ENCODE assay signal across 1 cellular context in genomic region chr1:27830621-27831424, GRCh38.
A peak's percentile ranks its signal among the peaks of the same experiment; 100 is the strongest.
TF ChIP-seq lines count a peak whose summit lies in the region.

TSS of gene PPP1R8 (plus strand) at chr1:27830782. CDS start at chr1:27830836, 54 bp downstream.

TF ChIP-seq in HepG2, 621 proteins besides CTCF, POLR2A, EP300 and RAD21 (continued from another document and continues in another):
- TF ChIP-seq, protein P1, sequence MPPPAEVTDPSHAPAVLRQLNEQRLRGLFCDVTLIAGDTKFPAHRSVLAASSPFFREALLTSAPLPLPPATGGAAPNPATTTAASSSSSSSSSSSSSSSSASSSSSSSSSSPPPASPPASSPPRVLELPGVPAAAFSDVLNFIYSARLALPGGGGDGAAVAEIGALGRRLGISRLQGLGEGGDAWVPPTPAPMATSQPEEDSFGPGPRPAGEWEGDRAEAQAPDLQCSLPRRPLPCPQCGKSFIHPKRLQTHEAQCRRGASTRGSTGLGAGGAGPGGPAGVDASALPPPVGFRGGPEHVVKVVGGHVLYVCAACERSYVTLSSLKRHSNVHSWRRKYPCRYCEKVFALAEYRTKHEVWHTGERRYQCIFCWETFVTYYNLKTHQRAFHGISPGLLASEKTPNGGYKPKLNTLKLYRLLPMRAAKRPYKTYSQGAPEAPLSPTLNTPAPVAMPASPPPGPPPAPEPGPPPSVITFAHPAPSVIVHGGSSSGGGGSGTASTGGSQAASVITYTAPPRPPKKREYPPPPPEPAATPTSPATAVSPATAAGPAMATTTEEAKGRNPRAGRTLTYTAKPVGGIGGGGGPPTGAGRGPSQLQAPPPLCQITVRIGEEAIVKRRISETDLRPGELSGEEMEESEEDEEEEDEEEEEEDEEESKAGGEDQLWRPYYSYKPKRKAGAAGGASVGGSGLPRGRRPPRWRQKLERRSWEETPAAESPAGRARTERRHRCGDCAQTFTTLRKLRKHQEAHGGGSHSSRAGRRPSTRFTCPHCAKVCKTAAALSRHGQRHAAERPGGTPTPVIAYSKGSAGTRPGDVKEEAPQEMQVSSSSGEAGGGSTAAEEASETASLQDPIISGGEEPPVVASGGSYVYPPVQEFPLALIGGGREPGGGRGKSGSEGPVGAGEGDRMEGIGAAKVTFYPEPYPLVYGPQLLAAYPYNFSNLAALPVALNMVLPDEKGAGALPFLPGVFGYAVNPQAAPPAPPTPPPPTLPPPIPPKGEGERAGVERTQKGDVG (CRISPR knock-in tag; IDR thresholded peaks at IDR 0.05; ENCODE audit: borderline replicate concordance): peak; percentile 78; the same call in 1 of the 2 replicates
- TF ChIP-seq KDM6A (CRISPR knock-in tag; IDR thresholded peaks at IDR 0.05; ENCODE audit: low read depth) (no peak), ZNF652 (CRISPR knock-in tag; IDR thresholded peaks at IDR 0.05; ENCODE audit: borderline replicate concordance, low read depth) (peak; percentile 12; the same call in 1 of the 2 replicates), ZNF292 (CRISPR knock-in tag; IDR thresholded peaks at IDR 0.05; ENCODE audit: borderline replicate concordance, low read depth) (no peak), CHCHD3 (CRISPR knock-in tag; IDR thresholded peaks at IDR 0.05) (no peak), SNRNP70 (IDR thresholded peaks at IDR 0.05; ENCODE audit: low read depth, low read length) (no peak), TRIM22 (IDR thresholded peaks at IDR 0.05) (no peak), ZMYM2 (CRISPR knock-in tag; IDR thresholded peaks at IDR 0.05) (no peak), PREB (CRISPR knock-in tag; IDR thresholded peaks at IDR 0.05) (no peak), MXI1 (IDR thresholded peaks at IDR 0.05; ENCODE audit: borderline replicate concordance, low read depth, low read length) (peak; percentile 84; the same call in 1 of the 3 replicates), BCL3 (CRISPR knock-in tag; IDR thresholded peaks at IDR 0.05) (peak; percentile 45; the same call in 1 of the 2 replicates), EEA1 (CRISPR knock-in tag; IDR thresholded peaks at IDR 0.05; ENCODE audit: borderline replicate concordance) (no peak), ZC3H13 (CRISPR knock-in tag; IDR thresholded peaks at IDR 0.05) (peak; percentile 81; the same call in 1 of the 2 replicates), MAFK (conservative IDR thresholded peaks at IDR 0.05 in 1 of 2, IDR thresholded peaks at IDR 0.05 in 1 of 2; ENCODE audit: low read length in 2 of 2) (no peak), TBP (CRISPR knock-in tag; IDR thresholded peaks at IDR 0.05) (no peak), RBM39 (IDR thresholded peaks at IDR 0.05; ENCODE audit: low read depth, low read length, poor library complexity, severe bottlenecking) (no peak), MXD3 (CRISPR knock-in tag; IDR thresholded peaks at IDR 0.05) (no peak), HHEX (CRISPR knock-in tag; IDR thresholded peaks at IDR 0.05) (no peak), IRF2 (CRISPR knock-in tag; IDR thresholded peaks at IDR 0.05) (peak; percentile 80; the same call in 1 of the 2 replicates), MBNL3 (CRISPR knock-in tag; conservative IDR thresholded peaks at IDR 0.05) (no peak), ZNF24 (IDR thresholded peaks at IDR 0.05) (no peak), ZBTB38 (CRISPR knock-in tag; IDR thresholded peaks at IDR 0.05) (peak; percentile 64; the same call in 1 of the 2 replicates), ZNF501 (CRISPR knock-in tag; IDR thresholded peaks at IDR 0.05) (peak; percentile 91), ZSCAN9 (CRISPR knock-in tag; IDR thresholded peaks at IDR 0.05; ENCODE audit: borderline replicate concordance) (no peak), ZNF280D (CRISPR knock-in tag; IDR thresholded peaks at IDR 0.05) (no peak; the same call in 1 of the 2 replicates), DDIT3 (CRISPR knock-in tag; IDR thresholded peaks at IDR 0.05) (no peak), REL (CRISPR knock-in tag; conservative IDR thresholded peaks at IDR 0.05) (no peak), ZNF558 (CRISPR knock-in tag; IDR thresholded peaks at IDR 0.05; ENCODE audit: borderline replicate concordance) (peak; percentile 58; the same call in 1 of the 2 replicates), FOXA1 (IDR thresholded peaks at IDR 0.05) (no peak), FOXA1 (CRISPR knock-in tag; IDR thresholded peaks at IDR 0.05) (no peak), TEAD2 (CRISPR knock-in tag; IDR thresholded peaks at IDR 0.05) (no peak)
- TF ChIP-seq, protein P2, sequence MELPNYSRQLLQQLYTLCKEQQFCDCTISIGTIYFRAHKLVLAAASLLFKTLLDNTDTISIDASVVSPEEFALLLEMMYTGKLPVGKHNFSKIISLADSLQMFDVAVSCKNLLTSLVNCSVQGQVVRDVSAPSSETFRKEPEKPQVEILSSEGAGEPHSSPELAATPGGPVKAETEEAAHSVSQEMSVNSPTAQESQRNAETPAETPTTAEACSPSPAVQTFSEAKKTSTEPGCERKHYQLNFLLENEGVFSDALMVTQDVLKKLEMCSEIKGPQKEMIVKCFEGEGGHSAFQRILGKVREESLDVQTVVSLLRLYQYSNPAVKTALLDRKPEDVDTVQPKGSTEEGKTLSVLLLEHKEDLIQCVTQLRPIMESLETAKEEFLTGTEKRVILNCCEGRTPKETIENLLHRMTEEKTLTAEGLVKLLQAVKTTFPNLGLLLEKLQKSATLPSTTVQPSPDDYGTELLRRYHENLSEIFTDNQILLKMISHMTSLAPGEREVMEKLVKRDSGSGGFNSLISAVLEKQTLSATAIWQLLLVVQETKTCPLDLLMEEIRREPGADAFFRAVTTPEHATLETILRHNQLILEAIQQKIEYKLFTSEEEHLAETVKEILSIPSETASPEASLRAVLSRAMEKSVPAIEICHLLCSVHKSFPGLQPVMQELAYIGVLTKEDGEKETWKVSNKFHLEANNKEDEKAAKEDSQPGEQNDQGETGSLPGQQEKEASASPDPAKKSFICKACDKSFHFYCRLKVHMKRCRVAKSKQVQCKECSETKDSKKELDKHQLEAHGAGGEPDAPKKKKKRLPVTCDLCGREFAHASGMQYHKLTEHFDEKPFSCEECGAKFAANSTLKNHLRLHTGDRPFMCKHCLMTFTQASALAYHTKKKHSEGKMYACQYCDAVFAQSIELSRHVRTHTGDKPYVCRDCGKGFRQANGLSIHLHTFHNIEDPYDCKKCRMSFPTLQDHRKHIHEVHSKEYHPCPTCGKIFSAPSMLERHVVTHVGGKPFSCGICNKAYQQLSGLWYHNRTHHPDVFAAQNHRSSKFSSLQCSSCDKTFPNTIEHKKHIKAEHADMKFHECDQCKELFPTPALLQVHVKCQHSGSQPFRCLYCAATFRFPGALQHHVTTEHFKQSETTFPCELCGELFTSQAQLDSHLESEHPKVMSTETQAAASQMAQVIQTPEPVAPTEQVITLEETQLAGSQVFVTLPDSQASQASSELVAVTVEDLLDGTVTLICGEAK (IDR thresholded peaks at IDR 0.05): no peak
- TF ChIP-seq, protein P2 (CRISPR knock-in tag; IDR thresholded peaks at IDR 0.05): no peak
- TF ChIP-seq, protein P3, sequence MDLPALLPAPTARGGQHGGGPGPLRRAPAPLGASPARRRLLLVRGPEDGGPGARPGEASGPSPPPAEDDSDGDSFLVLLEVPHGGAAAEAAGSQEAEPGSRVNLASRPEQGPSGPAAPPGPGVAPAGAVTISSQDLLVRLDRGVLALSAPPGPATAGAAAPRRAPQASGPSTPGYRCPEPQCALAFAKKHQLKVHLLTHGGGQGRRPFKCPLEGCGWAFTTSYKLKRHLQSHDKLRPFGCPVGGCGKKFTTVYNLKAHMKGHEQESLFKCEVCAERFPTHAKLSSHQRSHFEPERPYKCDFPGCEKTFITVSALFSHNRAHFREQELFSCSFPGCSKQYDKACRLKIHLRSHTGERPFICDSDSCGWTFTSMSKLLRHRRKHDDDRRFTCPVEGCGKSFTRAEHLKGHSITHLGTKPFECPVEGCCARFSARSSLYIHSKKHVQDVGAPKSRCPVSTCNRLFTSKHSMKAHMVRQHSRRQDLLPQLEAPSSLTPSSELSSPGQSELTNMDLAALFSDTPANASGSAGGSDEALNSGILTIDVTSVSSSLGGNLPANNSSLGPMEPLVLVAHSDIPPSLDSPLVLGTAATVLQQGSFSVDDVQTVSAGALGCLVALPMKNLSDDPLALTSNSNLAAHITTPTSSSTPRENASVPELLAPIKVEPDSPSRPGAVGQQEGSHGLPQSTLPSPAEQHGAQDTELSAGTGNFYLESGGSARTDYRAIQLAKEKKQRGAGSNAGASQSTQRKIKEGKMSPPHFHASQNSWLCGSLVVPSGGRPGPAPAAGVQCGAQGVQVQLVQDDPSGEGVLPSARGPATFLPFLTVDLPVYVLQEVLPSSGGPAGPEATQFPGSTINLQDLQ (CRISPR knock-in tag; IDR thresholded peaks at IDR 0.05): peak; percentile 72; the same call in 1 of the 2 replicates
